9 cellular contexts compared by ENCODE assay signal in the genomic region with DNA sequence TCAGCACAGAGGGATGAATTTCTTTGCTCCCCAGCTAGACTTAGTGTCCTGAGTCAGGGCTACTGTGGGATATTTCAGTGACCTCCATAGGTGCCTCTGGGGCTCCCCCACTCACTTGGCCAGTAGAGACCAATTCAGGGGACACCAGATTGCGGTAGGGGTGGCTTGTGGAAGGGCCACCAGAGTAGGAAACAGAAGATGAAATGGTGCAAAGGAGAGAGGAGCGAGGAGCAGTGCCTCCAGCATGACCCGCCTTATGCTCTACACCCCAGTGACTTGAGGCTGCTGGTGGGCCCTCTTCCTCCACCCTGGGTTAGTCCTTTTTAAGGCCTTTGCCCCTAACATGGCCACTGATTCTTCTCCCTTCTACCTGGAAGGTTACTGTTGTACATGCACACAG. TPM values are rescaled to one million over a fixed set of nuclear protein-coding genes. Genes with fewer than 3 reads are reported as not detected.
DNase-seq lines count a peak whose midpoint lies in the region; ATAC-seq and TF ChIP-seq lines count a peak whose summit lies in the region.
"Had no signal": no experiment of that assay in that cellular context is flagged by ENCODE, and none has a peak within 500 bp of the region (broad histone marks: within the 10 kb centered on the region; RNA-seq: fewer than 3 reads in every experiment).

No MANE protein-coding gene starts in this region.

- peaks cover 15% of the 10 kb centered on the region for H3K36me3 ChIP-seq in mesendoderm (ENCODE audit: control insufficient read depth, insufficient read depth, low read length)
- peaks cover 0 to 24% of the 10 kb centered on the region in 2 donors for H3K36me3 ChIP-seq in vagina

- H3K27me3 ChIP-seq in mesendoderm (ENCODE audit: insufficient read depth, low read length, poor library complexity) (no peaks in the 10 kb centered on the region), vagina (no peaks in the 10 kb centered on the region)

- ATAC-seq in GM19455 (IDR thresholded peaks at IDR 0.05; ENCODE audit: unreplicated experiment), result no peak

- peak overlapping the region; percentile 95 for H3K27ac Mint-ChIP-seq in activated naive CD4-positive, alpha-beta T cell treated with anti-CD3 and anti-CD28 coated beads, Interleukin-2, amount 10 ng/mL, durations not matched to agents 7 days and 5 days
- H3K27ac Mint-ChIP-seq in activated naive CD8-positive, alpha-beta T cell treated with anti-CD3 and anti-CD28 coated beads for 36 hours, result peak overlapping the region; percentile 97

- peaks cover 25% of the 10 kb centered on the region for H3K79me1 ChIP-seq in mesendoderm (ENCODE audit: low read length)

- no peak for DNase-seq in activated naive CD4-positive, alpha-beta T cell treated with anti-CD3 and anti-CD28 coated beads, Interleukin-2, amount 10 ng/mL, durations not matched to agents 7 days and 5 days
- no peak for DNase-seq in activated naive CD4-positive, alpha-beta T cell treated with anti-CD3 and anti-CD28 coated beads, Interleukin-2, amount 50 U/mL, for 16 hours
- DNase-seq in activated naive CD8-positive, alpha-beta T cell treated with anti-CD3 and anti-CD28 coated beads for 36 hours, result no peak
- no peak for DNase-seq in mesendoderm
- no peak for DNase-seq in vagina (ENCODE audit: extremely low spot score in 2 of 2)
- no peak for DNase-seq in putamen (ENCODE audit: low spot score)
- DNase-seq in iPS-NIHi7 (ENCODE audit: extremely low spot score), result no peak
- DNase-seq: COR-L47 had no signal

- CTCF ChIA-PET in activated naive CD4-positive, alpha-beta T cell treated with anti-CD3 and anti-CD28 coated beads, Interleukin-2, amount 10 ng/mL, durations not matched to agents 7 days and 5 days (lab: Charles Lee), result interaction anchor here (0.7 to 2.9 kb wide), 11 partner anchors 11 to 281 kb away, joined by 3 to 39 read pairs (median 9); a partner anchor contains a TSS

- H3K27ac ChIP-seq in mesendoderm (ENCODE audit: low read depth, low read length), result no peak overlapping the region
- H3K27ac ChIP-seq in vagina, result peak overlapping the region; percentile 82

- no peak for TF ChIP-seq POLR2A in vagina (IDR thresholded peaks at IDR 0.05)

- H3K56ac ChIP-seq in mesendoderm (ENCODE audit: low read length), result peak overlapping the region; percentile 80

- no peak overlapping the region for H2BK120ac ChIP-seq in mesendoderm (ENCODE audit: low read depth, low read length)

- peak overlapping the region; percentile 46 for H3K4me2 ChIP-seq in mesendoderm (ENCODE audit: low read length)

- H2BK5ac ChIP-seq in mesendoderm (ENCODE audit: low read length), result no peak overlapping the region

- no peak overlapping the region for H3K18ac ChIP-seq in mesendoderm (ENCODE audit: low read length)

- no peak overlapping the region for H2AK5ac ChIP-seq in mesendoderm (ENCODE audit: low read length)

- H3K9ac ChIP-seq in mesendoderm (ENCODE audit: low read length), result peak overlapping the region; percentile 55

- intact Hi-C loops in vagina (cut with DNase I), result no loop called here

- no CpG with 5 or more reads among the region's 3 CpGs for WGBS in mesendoderm (ENCODE audit: extremely low coverage, insufficient coverage, low lambda C conversion rate)

- no peaks in the 10 kb centered on the region for H3K9me3 ChIP-seq in vagina

- no peak overlapping the region for H3K23ac ChIP-seq in mesendoderm (ENCODE audit: low read length)

- H2BK15ac ChIP-seq in mesendoderm (replicated peaks; ENCODE audit: low read depth), result no peak overlapping the region

- peaks cover 10% of the 10 kb centered on the region for H3K4me1 ChIP-seq in mesendoderm (ENCODE audit: control insufficient read depth, low read depth, low read length)
- H3K4me1 ChIP-seq in vagina, result peaks cover 60% of the 10 kb centered on the region

- H3K79me2 ChIP-seq in mesendoderm (ENCODE audit: control insufficient read depth, insufficient read depth, low read length), result peaks cover 69% of the 10 kb centered on the region

- H4K8ac ChIP-seq in mesendoderm (ENCODE audit: low read depth, low read length), result no peak overlapping the region

- H3K4ac ChIP-seq in mesendoderm (ENCODE audit: low read depth, low read length), result no peak overlapping the region

- no peaks in the 10 kb centered on the region for H3K9me3 Mint-ChIP-seq in activated naive CD4-positive, alpha-beta T cell treated with anti-CD3 and anti-CD28 coated beads, Interleukin-2, amount 10 ng/mL, durations not matched to agents 7 days and 5 days
- no peaks in the 10 kb centered on the region for H3K9me3 Mint-ChIP-seq in activated naive CD8-positive, alpha-beta T cell treated with anti-CD3 and anti-CD28 coated beads for 36 hours

- H3K27me3 Mint-ChIP-seq in activated naive CD4-positive, alpha-beta T cell treated with anti-CD3 and anti-CD28 coated beads, Interleukin-2, amount 10 ng/mL, durations not matched to agents 7 days and 5 days, result peaks cover 4% of the 10 kb centered on the region
- H3K27me3 Mint-ChIP-seq in activated naive CD8-positive, alpha-beta T cell treated with anti-CD3 and anti-CD28 coated beads for 36 hours, result peaks cover 3% of the 10 kb centered on the region

- H3K4me3 ChIP-seq in mesendoderm (ENCODE audit: low read length) (no peak overlapping the region), vagina (peak overlapping the region in 1 of 2 donors; percentile 6)

- no peak for TF ChIP-seq CTCF in vagina (IDR thresholded peaks at IDR 0.05)

- H3K4me3 Mint-ChIP-seq in activated naive CD4-positive, alpha-beta T cell treated with anti-CD3 and anti-CD28 coated beads, Interleukin-2, amount 10 ng/mL, durations not matched to agents 7 days and 5 days, result peak overlapping the region; percentile 91
- H3K4me3 Mint-ChIP-seq in activated naive CD8-positive, alpha-beta T cell treated with anti-CD3 and anti-CD28 coated beads for 36 hours, result peak overlapping the region; percentile 98

- no peak overlapping the region for H4K5ac ChIP-seq in mesendoderm (ENCODE audit: low read length)

- H3K4me1 Mint-ChIP-seq in activated naive CD4-positive, alpha-beta T cell treated with anti-CD3 and anti-CD28 coated beads, Interleukin-2, amount 10 ng/mL, durations not matched to agents 7 days and 5 days, result peaks cover 75% of the 10 kb centered on the region
- peaks cover 58% of the 10 kb centered on the region for H3K4me1 Mint-ChIP-seq in activated naive CD8-positive, alpha-beta T cell treated with anti-CD3 and anti-CD28 coated beads for 36 hours

- H3K36me3 Mint-ChIP-seq in activated naive CD4-positive, alpha-beta T cell treated with anti-CD3 and anti-CD28 coated beads, Interleukin-2, amount 10 ng/mL, durations not matched to agents 7 days and 5 days, result peaks cover 42% of the 10 kb centered on the region
- H3K36me3 Mint-ChIP-seq in activated naive CD8-positive, alpha-beta T cell treated with anti-CD3 and anti-CD28 coated beads for 36 hours, result peaks cover 53% of the 10 kb centered on the region

RNA-seq across cellular contexts. Expression of a gene that starts 2.5 kb away (rescaled TPM):
- total RNA-seq in activated naive CD8-positive, alpha-beta T cell treated with anti-CD3 and anti-CD28 coated beads for 36 hours, result 10 to 100 TPM; 76.1 to 81.8 TPM
- polyA plus RNA-seq in mesendoderm (2013, experiment 1 of 2), result 53.8 TPM
- polyA plus RNA-seq in mesendoderm (2013, experiment 2 of 2), result 56.0 TPM
- total RNA-seq in vagina, result 18.4 TPM

RNA-seq across cellular contexts. Expression of a gene that starts 15.2 kb away (rescaled TPM):
- total RNA-seq in activated naive CD8-positive, alpha-beta T cell treated with anti-CD3 and anti-CD28 coated beads for 36 hours, result 100 to 1,000 TPM; 108 to 110 TPM
- 2.1 TPM for polyA plus RNA-seq in mesendoderm (2013, experiment 1 of 2)
- 2.6 TPM for polyA plus RNA-seq in mesendoderm (2013, experiment 2 of 2)
- total RNA-seq in vagina, result 15.7 TPM
